1 cellular context compared by ENCODE assay signal in the genomic region with DNA sequence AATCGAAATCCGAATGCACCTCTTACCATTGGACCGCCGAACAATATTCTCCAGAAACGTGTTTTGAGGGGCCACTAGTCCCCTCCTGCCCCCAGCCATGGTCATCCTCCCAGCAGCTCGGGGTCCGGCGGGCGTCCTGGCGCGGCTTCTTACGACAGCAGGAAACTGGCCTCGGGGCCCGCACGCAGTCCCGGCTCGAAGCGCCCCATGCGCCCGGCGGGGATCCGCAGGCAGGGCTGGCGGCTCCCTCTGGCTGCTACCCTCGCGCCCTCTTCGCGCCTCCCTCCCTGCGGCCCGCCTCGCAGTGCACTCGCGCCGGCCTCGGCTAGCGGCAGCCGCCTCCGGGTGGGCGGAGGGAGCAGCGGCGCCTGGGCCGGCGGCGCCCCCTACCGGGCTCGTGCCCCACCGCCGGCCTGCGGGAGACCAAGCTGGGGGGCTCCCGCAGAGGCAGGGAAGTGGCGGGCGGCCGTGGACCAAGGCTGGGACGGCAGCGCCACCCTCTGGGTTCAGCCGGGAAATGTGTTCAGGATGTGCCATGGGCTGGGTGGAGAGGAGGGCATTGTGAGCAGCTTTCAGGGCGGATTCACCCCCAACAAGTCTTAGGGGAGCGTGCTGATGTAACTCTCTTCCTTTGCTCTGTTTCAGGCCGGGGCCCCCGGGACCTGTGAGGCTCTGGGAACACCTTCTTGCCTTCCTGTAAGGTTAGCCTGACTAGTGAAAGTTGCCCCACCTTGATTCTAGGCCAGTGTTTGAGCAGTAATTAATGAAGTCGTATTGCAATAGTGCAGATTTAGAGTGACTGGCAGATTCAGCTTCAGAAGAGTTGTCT.
A peak's percentile ranks its signal among the peaks of the same experiment; 100 is the strongest.
TF ChIP-seq lines count a peak whose summit lies in the region.

A gene with protein sequence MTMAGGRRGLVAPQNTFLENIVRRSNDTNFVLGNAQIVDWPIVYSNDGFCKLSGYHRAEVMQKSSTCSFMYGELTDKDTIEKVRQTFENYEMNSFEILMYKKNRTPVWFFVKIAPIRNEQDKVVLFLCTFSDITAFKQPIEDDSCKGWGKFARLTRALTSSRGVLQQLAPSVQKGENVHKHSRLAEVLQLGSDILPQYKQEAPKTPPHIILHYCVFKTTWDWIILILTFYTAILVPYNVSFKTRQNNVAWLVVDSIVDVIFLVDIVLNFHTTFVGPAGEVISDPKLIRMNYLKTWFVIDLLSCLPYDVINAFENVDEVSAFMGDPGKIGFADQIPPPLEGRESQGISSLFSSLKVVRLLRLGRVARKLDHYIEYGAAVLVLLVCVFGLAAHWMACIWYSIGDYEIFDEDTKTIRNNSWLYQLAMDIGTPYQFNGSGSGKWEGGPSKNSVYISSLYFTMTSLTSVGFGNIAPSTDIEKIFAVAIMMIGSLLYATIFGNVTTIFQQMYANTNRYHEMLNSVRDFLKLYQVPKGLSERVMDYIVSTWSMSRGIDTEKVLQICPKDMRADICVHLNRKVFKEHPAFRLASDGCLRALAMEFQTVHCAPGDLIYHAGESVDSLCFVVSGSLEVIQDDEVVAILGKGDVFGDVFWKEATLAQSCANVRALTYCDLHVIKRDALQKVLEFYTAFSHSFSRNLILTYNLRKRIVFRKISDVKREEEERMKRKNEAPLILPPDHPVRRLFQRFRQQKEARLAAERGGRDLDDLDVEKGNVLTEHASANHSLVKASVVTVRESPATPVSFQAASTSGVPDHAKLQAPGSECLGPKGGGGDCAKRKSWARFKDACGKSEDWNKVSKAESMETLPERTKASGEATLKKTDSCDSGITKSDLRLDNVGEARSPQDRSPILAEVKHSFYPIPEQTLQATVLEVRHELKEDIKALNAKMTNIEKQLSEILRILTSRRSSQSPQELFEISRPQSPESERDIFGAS (minus strand): TSS at position 308 of the 829 bp plus-strand sequence. CDS start 203 bp downstream, at position 105.

TF ChIP-seq in A549, 52 proteins besides CTCF, POLR2A, EP300 and RAD21:
- TF ChIP-seq, protein P1, sequence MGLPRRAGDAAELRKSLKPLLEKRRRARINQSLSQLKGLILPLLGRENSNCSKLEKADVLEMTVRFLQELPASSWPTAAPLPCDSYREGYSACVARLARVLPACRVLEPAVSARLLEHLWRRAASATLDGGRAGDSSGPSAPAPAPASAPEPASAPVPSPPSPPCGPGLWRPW (IDR thresholded peaks at IDR 0.05), result no peak
- TF ChIP-seq ZFP36 (IDR thresholded peaks at IDR 0.05; ENCODE audit: borderline replicate concordance, partially characterized antibody) (no peak), CEBPB (IDR thresholded peaks at IDR 0.05) (no peak), HOXB5 (CRISPR knock-in tag; IDR thresholded peaks at IDR 0.05) (no peak), ZC3H11A (IDR thresholded peaks at IDR 0.05) (no peak), HEYL (CRISPR knock-in tag; IDR thresholded peaks at IDR 0.05) (no peak), PHF8 (IDR thresholded peaks at IDR 0.05; ENCODE audit: borderline replicate concordance, low read depth) (no peak), HOXA7 (CRISPR knock-in tag; IDR thresholded peaks at IDR 0.05) (no peak), EHF (CRISPR knock-in tag; IDR thresholded peaks at IDR 0.05) (no peak), NFE2L2 (conservative IDR thresholded peaks at IDR 0.05; ENCODE audit: low read length) (peak; percentile 73), JUN (IDR thresholded peaks at IDR 0.05) (peak; percentile 62 to 71; a peak in 2 of 5 replicates), TFCP2L1 (CRISPR knock-in tag; IDR thresholded peaks at IDR 0.05) (0 out of 2 replicates have a peak, but pooled peaks have one; percentile 27), MAFK (IDR thresholded peaks at IDR 0.05; ENCODE audit: partially characterized antibody) (no peak), JUNB (IDR thresholded peaks at IDR 0.05) (no peak), CBX2 (IDR thresholded peaks at IDR 0.05; ENCODE audit: borderline replicate concordance, low read depth) (no peak), MYC (IDR thresholded peaks at IDR 0.05; ENCODE audit: borderline replicate concordance, low read length) (peak; percentile 54; the same call in 1 of the 2 replicates), GATA3 (IDR thresholded peaks at IDR 0.05; ENCODE audit: borderline replicate concordance) (peak; percentile 22; the same call in 1 of the 2 replicates), ZNF302 (CRISPR knock-in tag; IDR thresholded peaks at IDR 0.05) (no peak), FOSL2 (IDR thresholded peaks at IDR 0.05) (no peak), FOSL2 (CRISPR knock-in tag; IDR thresholded peaks at IDR 0.05) (peak; percentile 40; the same call in 1 of the 2 replicates), RFX5 (IDR thresholded peaks at IDR 0.05) (no peak), SMC3 (IDR thresholded peaks at IDR 0.05) (peak; percentile 100), ZSCAN20 (CRISPR knock-in tag; IDR thresholded peaks at IDR 0.05) (no peak), SREBF2 (IDR thresholded peaks at IDR 0.05) (no peak), FOSB (CRISPR knock-in tag; IDR thresholded peaks at IDR 0.05) (no peak), CBX8 (IDR thresholded peaks at IDR 0.05) (no peak), NPAS2 (CRISPR knock-in tag; IDR thresholded peaks at IDR 0.05; ENCODE audit: borderline replicate concordance) (no peak), HOXB13 (CRISPR knock-in tag; IDR thresholded peaks at IDR 0.05; ENCODE audit: low read depth) (no peak), POLR2AphosphoS2 (conservative IDR thresholded peaks at IDR 0.05; ENCODE audit: low read length) (no peak), RNF2 (IDR thresholded peaks at IDR 0.05; ENCODE audit: borderline replicate concordance, low read depth) (no peak), BHLHE40 (IDR thresholded peaks at IDR 0.05; ENCODE audit: low read depth, low read length) (0 out of 2 replicates have a peak, but pooled peaks have one; percentile 29), NR3C1 (IDR thresholded peaks at IDR 0.05) (no peak), EHMT2 (IDR thresholded peaks at IDR 0.05; ENCODE audit: low read depth) (no peak), MAZ (IDR thresholded peaks at IDR 0.05; ENCODE audit: borderline replicate concordance, low read depth, low read length) (peak; percentile 85), HDAC2 (IDR thresholded peaks at IDR 0.05) (no peak), ESRRA (IDR thresholded peaks at IDR 0.05; ENCODE audit: borderline replicate concordance, low read length) (no peak), TP53 (CRISPR knock-in tag; IDR thresholded peaks at IDR 0.05) (0 out of 2 replicates have a peak, but pooled peaks have one; percentile 30), CHD2 (IDR thresholded peaks at IDR 0.05; ENCODE audit: low read length, partially characterized antibody) (no peak), KDM1A (IDR thresholded peaks at IDR 0.05; ENCODE audit: low read depth) (no peak), RARB (CRISPR knock-in tag; IDR thresholded peaks at IDR 0.05) (no peak), FOXS1 (CRISPR knock-in tag; IDR thresholded peaks at IDR 0.05) (0 out of 2 replicates have a peak, but pooled peaks have one; percentile 40)
- TF ChIP-seq, protein P2, sequence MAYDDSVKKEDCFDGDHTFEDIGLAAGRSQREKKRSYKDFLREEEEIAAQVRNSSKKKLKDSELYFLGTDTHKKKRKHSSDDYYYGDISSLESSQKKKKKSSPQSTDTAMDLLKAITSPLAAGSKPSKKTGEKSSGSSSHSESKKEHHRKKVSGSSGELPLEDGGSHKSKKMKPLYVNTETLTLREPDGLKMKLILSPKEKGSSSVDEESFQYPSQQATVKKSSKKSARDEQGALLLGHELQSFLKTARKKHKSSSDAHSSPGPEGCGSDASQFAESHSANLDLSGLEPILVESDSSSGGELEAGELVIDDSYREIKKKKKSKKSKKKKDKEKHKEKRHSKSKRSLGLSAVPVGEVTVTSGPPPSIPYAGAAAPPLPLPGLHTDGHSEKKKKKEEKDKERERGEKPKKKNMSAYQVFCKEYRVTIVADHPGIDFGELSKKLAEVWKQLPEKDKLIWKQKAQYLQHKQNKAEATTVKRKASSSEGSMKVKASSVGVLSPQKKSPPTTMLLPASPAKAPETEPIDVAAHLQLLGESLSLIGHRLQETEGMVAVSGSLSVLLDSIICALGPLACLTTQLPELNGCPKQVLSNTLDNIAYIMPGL (CRISPR knock-in tag; IDR thresholded peaks at IDR 0.05; ENCODE audit: borderline replicate concordance), result no peak
- TF ChIP-seq, protein P3, sequence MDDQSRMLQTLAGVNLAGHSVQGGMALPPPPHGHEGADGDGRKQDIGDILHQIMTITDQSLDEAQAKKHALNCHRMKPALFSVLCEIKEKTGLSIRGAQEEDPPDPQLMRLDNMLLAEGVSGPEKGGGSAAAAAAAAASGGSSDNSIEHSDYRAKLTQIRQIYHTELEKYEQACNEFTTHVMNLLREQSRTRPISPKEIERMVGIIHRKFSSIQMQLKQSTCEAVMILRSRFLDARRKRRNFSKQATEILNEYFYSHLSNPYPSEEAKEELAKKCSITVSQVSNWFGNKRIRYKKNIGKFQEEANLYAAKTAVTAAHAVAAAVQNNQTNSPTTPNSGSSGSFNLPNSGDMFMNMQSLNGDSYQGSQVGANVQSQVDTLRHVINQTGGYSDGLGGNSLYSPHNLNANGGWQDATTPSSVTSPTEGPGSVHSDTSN (IDR thresholded peaks at IDR 0.05), result no peak
- TF ChIP-seq, protein P4, sequence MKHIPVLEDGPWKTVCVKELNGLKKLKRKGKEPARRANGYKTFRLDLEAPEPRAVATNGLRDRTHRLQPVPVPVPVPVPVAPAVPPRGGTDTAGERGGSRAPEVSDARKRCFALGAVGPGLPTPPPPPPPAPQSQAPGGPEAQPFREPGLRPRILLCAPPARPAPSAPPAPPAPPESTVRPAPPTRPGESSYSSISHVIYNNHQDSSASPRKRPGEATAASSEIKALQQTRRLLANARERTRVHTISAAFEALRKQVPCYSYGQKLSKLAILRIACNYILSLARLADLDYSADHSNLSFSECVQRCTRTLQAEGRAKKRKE (CRISPR knock-in tag; IDR thresholded peaks at IDR 0.05; ENCODE audit: low read depth), result 0 out of 2 replicates have a peak, but pooled peaks have one; percentile 40
- TF ChIP-seq, protein P5, sequence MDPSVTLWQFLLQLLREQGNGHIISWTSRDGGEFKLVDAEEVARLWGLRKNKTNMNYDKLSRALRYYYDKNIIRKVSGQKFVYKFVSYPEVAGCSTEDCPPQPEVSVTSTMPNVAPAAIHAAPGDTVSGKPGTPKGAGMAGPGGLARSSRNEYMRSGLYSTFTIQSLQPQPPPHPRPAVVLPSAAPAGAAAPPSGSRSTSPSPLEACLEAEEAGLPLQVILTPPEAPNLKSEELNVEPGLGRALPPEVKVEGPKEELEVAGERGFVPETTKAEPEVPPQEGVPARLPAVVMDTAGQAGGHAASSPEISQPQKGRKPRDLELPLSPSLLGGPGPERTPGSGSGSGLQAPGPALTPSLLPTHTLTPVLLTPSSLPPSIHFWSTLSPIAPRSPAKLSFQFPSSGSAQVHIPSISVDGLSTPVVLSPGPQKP (IDR thresholded peaks at IDR 0.05; ENCODE audit: low read depth, low read length), result no peak
- TF ChIP-seq, protein P6, sequence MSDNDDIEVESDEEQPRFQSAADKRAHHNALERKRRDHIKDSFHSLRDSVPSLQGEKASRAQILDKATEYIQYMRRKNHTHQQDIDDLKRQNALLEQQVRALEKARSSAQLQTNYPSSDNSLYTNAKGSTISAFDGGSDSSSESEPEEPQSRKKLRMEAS (IDR thresholded peaks at IDR 0.05), result peak; percentile 84
- TF ChIP-seq, protein P7, sequence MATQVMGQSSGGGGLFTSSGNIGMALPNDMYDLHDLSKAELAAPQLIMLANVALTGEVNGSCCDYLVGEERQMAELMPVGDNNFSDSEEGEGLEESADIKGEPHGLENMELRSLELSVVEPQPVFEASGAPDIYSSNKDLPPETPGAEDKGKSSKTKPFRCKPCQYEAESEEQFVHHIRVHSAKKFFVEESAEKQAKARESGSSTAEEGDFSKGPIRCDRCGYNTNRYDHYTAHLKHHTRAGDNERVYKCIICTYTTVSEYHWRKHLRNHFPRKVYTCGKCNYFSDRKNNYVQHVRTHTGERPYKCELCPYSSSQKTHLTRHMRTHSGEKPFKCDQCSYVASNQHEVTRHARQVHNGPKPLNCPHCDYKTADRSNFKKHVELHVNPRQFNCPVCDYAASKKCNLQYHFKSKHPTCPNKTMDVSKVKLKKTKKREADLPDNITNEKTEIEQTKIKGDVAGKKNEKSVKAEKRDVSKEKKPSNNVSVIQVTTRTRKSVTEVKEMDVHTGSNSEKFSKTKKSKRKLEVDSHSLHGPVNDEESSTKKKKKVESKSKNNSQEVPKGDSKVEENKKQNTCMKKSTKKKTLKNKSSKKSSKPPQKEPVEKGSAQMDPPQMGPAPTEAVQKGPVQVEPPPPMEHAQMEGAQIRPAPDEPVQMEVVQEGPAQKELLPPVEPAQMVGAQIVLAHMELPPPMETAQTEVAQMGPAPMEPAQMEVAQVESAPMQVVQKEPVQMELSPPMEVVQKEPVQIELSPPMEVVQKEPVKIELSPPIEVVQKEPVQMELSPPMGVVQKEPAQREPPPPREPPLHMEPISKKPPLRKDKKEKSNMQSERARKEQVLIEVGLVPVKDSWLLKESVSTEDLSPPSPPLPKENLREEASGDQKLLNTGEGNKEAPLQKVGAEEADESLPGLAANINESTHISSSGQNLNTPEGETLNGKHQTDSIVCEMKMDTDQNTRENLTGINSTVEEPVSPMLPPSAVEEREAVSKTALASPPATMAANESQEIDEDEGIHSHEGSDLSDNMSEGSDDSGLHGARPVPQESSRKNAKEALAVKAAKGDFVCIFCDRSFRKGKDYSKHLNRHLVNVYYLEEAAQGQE (IDR thresholded peaks at IDR 0.05), result no peak
- TF ChIP-seq, protein P8, sequence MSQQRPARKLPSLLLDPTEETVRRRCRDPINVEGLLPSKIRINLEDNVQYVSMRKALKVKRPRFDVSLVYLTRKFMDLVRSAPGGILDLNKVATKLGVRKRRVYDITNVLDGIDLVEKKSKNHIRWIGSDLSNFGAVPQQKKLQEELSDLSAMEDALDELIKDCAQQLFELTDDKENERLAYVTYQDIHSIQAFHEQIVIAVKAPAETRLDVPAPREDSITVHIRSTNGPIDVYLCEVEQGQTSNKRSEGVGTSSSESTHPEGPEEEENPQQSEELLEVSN (IDR thresholded peaks at IDR 0.05; ENCODE audit: borderline replicate concordance, low read depth), result peak; percentile 95
